In genomic region chr6:137827977-137828815, GRCh38 we compare ENCODE assay signal across 11 cellular contexts. TPM values are rescaled to one million over a fixed set of nuclear protein-coding genes. Genes with fewer than 3 reads are reported as not detected.
A peak's percentile ranks its signal among the peaks of the same experiment; 100 is the strongest.
DNase-seq lines count a peak whose midpoint lies in the region; ATAC-seq and TF ChIP-seq lines count a peak whose summit lies in the region.
"Had no signal": no experiment of that assay in that cellular context is flagged by ENCODE, and none has a peak within 500 bp of the region (broad histone marks: within the 10 kb centered on the region; RNA-seq: fewer than 3 reads in every experiment).

No MANE protein-coding gene starts in this region.

- TF ChIP-seq CTCF in type B pancreatic cell (conservative IDR thresholded peaks at IDR 0.05) (no peak), psoas muscle (IDR thresholded peaks at IDR 0.05) (no peak), GM10248 (IDR thresholded peaks at IDR 0.05; ENCODE audit: control extremely low read depth, extremely low read depth, low read depth, missing control alignments) (no peak)

- POLR2A ChIA-PET in GM10248 (lab: Yijun Ruan, JAX): no interaction called here

- H3K27ac Mint-ChIP-seq in type B pancreatic cell: peak overlapping the region; percentile 75

- H3K4me3 ChIP-seq in psoas muscle: no peak overlapping the region
- H3K4me3 ChIP-seq: thoracic aorta had no signal

- ATAC-seq in HG03097 (IDR thresholded peaks at IDR 0.05; ENCODE audit: low FRiP score, unreplicated experiment): peak; percentile 40
- no peak for ATAC-seq in psoas muscle

- in situ Hi-C loops in G401 (cut with HindIII; ENCODE audit: low sequenced_read_pairs): no loop called here

- H3K4me1 Mint-ChIP-seq in type B pancreatic cell (ENCODE audit: unreplicated experiment): peaks cover 14% of the 10 kb centered on the region

- DNase-seq in activated effector memory CD4-positive, alpha-beta T cell treated with anti-CD3 and anti-CD28 coated beads, Interleukin-2, amount 50 U/mL, for 16 hours: peak; percentile 72
- no peak for DNase-seq in activated effector memory CD4-positive, alpha-beta T cell treated with Interleukin-2 at 50 U/mL for 16 hours
- peak; percentile 50 for DNase-seq in activated naive CD4-positive, alpha-beta T cell treated with anti-CD3 and anti-CD28 coated beads, Interleukin-2, amount 50 U/mL, for 16 hours
- DNase-seq in type B pancreatic cell (ENCODE audit: extremely low spot score, unreplicated experiment): no peak
- no peak for DNase-seq in psoas muscle
- DNase-seq in G401 (ENCODE audit: low spot score): no peak
- DNase-seq in GM10248 (ENCODE audit: extremely low spot score): no peak
- DNase-seq: NCI-H2081 treated with DMSO at 0.1 percent for 48 hours had no signal

- H3K27me3 ChIP-seq in psoas muscle (ENCODE audit: insufficient read depth in 3 of 3, low read length in 2 of 3): no peaks in the 10 kb centered on the region
- H3K27me3 ChIP-seq: neutrophil had no signal

- no peak overlapping the region for H3K4me3 Mint-ChIP-seq in type B pancreatic cell

- no peaks in the 10 kb centered on the region for H3K27me3 Mint-ChIP-seq in type B pancreatic cell

- CTCF ChIA-PET in GM10248 (lab: Yijun Ruan, JAX): interaction anchor here (0.9 to 2.6 kb wide), 12 partner anchors 9 to 117 kb away, joined by 3 to 22 read pairs (median 4); partner anchors contain the start of gene TNFAIP3

- no peaks in the 10 kb centered on the region for H3K9me3 Mint-ChIP-seq in type B pancreatic cell

- H3K4me1 ChIP-seq in psoas muscle: no peaks in the 10 kb centered on the region

- intact Hi-C loops in psoas muscle (cut with DNase I): no loop called here

- H3K36me3 ChIP-seq in psoas muscle (ENCODE audit: insufficient read depth in 1 of 2, low read depth in 1 of 2): no peaks in the 10 kb centered on the region
- H3K36me3 ChIP-seq: neutrophil, thoracic aorta had no signal

- no peaks in the 10 kb centered on the region for H3K9me3 ChIP-seq in psoas muscle
- H3K9me3 ChIP-seq: neutrophil, thoracic aorta had no signal

- WGBS in psoas muscle, 3 donors: 92 to 93% (median 93%) methylated on average over 4 of the region's 4 CpGs

- H3K27ac ChIP-seq in psoas muscle: no peak overlapping the region
- H3K27ac ChIP-seq: neutrophil, thoracic aorta had no signal

- H3K36me3 Mint-ChIP-seq in type B pancreatic cell: peaks cover 4% of the 10 kb centered on the region

RNA-seq across cellular contexts. Expression of gene TNFAIP3, which starts 38.9 kb away (rescaled TPM):
- total RNA-seq in type B pancreatic cell (ENCODE audit: low replicate concordance) (15.2 and 54.4 TPM in 2 replicates), psoas muscle (10 to 100 TPM in 2 of 4 donors, 1 to 10 TPM in 2; 4.0 to 12.8 (median 8.3) TPM)
- 1 to 10 TPM; 2.0 to 4.3 (median 2.8) TPM for polyA plus RNA-seq in psoas muscle
- 0.75 and 2.2 TPM in 2 replicates for total RNA-seq in G401 (2014; rRNA removed; shearing (Covaris generic))

Comparison
In these comparisons a context has a peak if more than half of its experiments do, and no peak if none do; other contexts are left out.
1. DNase-seq: peak in activated effector memory CD4-positive, alpha-beta T cell treated with anti-CD3 and anti-CD28 coated beads, Interleukin-2, amount 50 U/mL, for 16 hours (single experiment) and activated naive CD4-positive, alpha-beta T cell treated with anti-CD3 and anti-CD28 coated beads, Interleukin-2, amount 50 U/mL, for 16 hours (single experiment); none in activated effector memory CD4-positive, alpha-beta T cell treated with Interleukin-2 at 50 U/mL for 16 hours (single experiment), type B pancreatic cell (single experiment), psoas muscle (0 of 2), G401 (single experiment) and GM10248 (single experiment).